Comparison of ENCODE assay signal across 8 cellular contexts in genomic region chr5:138754699-138755057, GRCh38. TPM values are rescaled to one million over a fixed set of nuclear protein-coding genes. Genes with fewer than 3 reads are reported as not detected.
DNase-seq lines count a peak whose midpoint lies in the region; ATAC-seq and TF ChIP-seq lines count a peak whose summit lies in the region.

No MANE protein-coding gene starts in this region.

- peak overlapping the region; percentile 92 for H3K9ac ChIP-seq in mammary epithelial cell (ENCODE audit: insufficient read depth, low read length)

- peak overlapping the region; percentile 74 for H3K4me2 ChIP-seq in mammary epithelial cell (ENCODE audit: insufficient read depth, low read depth, low read length)

- TF ChIP-seq CTCF in mammary epithelial cell (conservative IDR thresholded peaks at IDR 0.05 in 1 of 2, IDR thresholded peaks at IDR 0.05 in 1 of 2; ENCODE audit: extremely low read depth in 1 of 2, insufficient read depth in 1 of 2, low read depth in 1 of 2, low read length in 2 of 2) = no peak
- TF ChIP-seq CTCF in mesothelial cell of epicardium (IDR thresholded peaks at IDR 0.05; ENCODE audit: unreplicated experiment) = no peak

- CTCF ChIA-PET in mammary epithelial cell (lab: Charles Lee; ENCODE audit: low non-redundant PET) = no interaction called here

- peak overlapping the region; percentile 88 to 99 (median 94) for H3K4me3 ChIP-seq in mammary epithelial cell (replicated peaks in 1 of 3; ENCODE audit: insufficient read depth in 1 of 3, low read depth in 2 of 3, low read length in 3 of 3)
- peak overlapping the region; percentile 88 to 96 for H3K4me3 ChIP-seq in aorta (ENCODE audit: low read length in 2 of 2)

- no peaks in the 10 kb centered on the region for H3K27me3 ChIP-seq in mammary epithelial cell (ENCODE audit: insufficient read depth, low read length)
- no peaks in the 10 kb centered on the region for H3K27me3 ChIP-seq in aorta (ENCODE audit: control insufficient read depth in 1 of 2, insufficient read depth in 2 of 2, low read length in 1 of 2)

- H3K36me3 ChIP-seq in mammary epithelial cell (ENCODE audit: insufficient read depth, low read length) = no peaks in the 10 kb centered on the region
- H3K36me3 ChIP-seq in aorta (ENCODE audit: control insufficient read depth in 1 of 2, insufficient read depth in 2 of 2, low read length in 1 of 2) = no peaks in the 10 kb centered on the region

- H4K20me1 ChIP-seq in mammary epithelial cell (ENCODE audit: insufficient read depth, low read length) = peaks cover 5% of the 10 kb centered on the region

- BruUV-seq in mammary epithelial cell (replicated peaks; lab: Mats Ljungman, UMichigan) = no TSS peak

- H3K4me1 ChIP-seq in mammary epithelial cell (ENCODE audit: insufficient read depth, low read length) (peaks cover 11% of the 10 kb centered on the region), aorta (ENCODE audit: control insufficient read depth in 1 of 2, insufficient read depth in 2 of 2, low read length in 2 of 2) (peaks cover 3 to 8% of the 10 kb centered on the region in 2 donors)

- peaks cover 20% of the 10 kb centered on the region for H3K9me3 Mint-ChIP-seq in mesothelial cell of epicardium

- DNase-seq in stimulated activated CD4-positive, alpha-beta T cell treated with anti-CD3 and anti-CD28 coated beads, Interleukin-15, amount 100 ng/mL, for 24 hours = peak; percentile 3
- DNase-seq in stimulated activated CD4-positive, alpha-beta T cell treated with anti-CD3 and anti-CD28 coated beads, Interleukin-1b, Interleukin-23, amount 100 ng/mL, for 48 hours = no peak
- DNase-seq in mammary epithelial cell = peak; percentile 35
- DNase-seq in mesothelial cell of epicardium (ENCODE audit: low spot score in 2 of 2, unreplicated experiment in 2 of 2) = no peak
- no peak for DNase-seq in aorta
- DNase-seq in NCI-H446 (lab: John Stamatoyannopoulos, UW) = no peak
- no peak for DNase-seq in NCI-H345 (lab: John Stamatoyannopoulos, UW)

- H3K27ac Mint-ChIP-seq in mesothelial cell of epicardium = peak overlapping the region; percentile 98

- H3K27ac ChIP-seq in mammary epithelial cell (ENCODE audit: insufficient read depth, low read depth, low read length) (peak overlapping the region; percentile 94), aorta (ENCODE audit: low read depth in 1 of 2, low read length in 2 of 2) (peak overlapping the region in 1 of 2 donors; percentile 55)

- H3K27me3 Mint-ChIP-seq in mesothelial cell of epicardium (ENCODE audit: low read depth) = no peaks in the 10 kb centered on the region

- intact Hi-C loops in mammary epithelial cell (cut with micrococcal nuclease) = loop anchor here (5.0 kb wide), 3 partner anchors 112 to 508 kb away; partner anchors contain the start of gene HSPA9
- intact Hi-C loops in aorta (cut with DNase I) = loop anchor here in 1 of 2 donors (10.0 kb wide), 1 partner anchor 290 kb away; the partner anchor contains the start of gene EGR1

- ATAC-seq in aorta (ENCODE audit: low FRiP score) = no peak
- no peak for ATAC-seq in HG03175 (IDR thresholded peaks at IDR 0.05; ENCODE audit: unreplicated experiment)

- peaks cover 63% of the 10 kb centered on the region for H3K79me2 ChIP-seq in mammary epithelial cell (ENCODE audit: insufficient read depth, low read length)

- no peak overlapping the region for H2AFZ ChIP-seq in mammary epithelial cell (ENCODE audit: low read depth, low read length)

- H3K4me3 Mint-ChIP-seq in mesothelial cell of epicardium = peak overlapping the region; percentile 87

- dilution Hi-C loops in mammary epithelial cell (cut with HindIII; ENCODE audit: low sequenced_read_pairs) = no loop called here

- H3K36me3 Mint-ChIP-seq in mesothelial cell of epicardium = peaks cover 41% of the 10 kb centered on the region

- in situ Hi-C loops in mammary epithelial cell (cut with MboI; ENCODE audit: low sequenced_read_pairs in 2 of 2) = loop anchor here in 1 of 2 donors (25.0 kb wide), 1 partner anchor 167 kb away; the partner anchor contains the start of gene HSPA9

- WGBS in mammary epithelial cell (ENCODE audit: low coverage, missing lambda C conversion rate) = 5% methylated on average over 13 of the region's 14 CpGs
- 63 to 75% methylated on average over 14 of the region's 14 CpGs for WGBS in aorta, 2 donors

- H3K9me3 ChIP-seq in mammary epithelial cell (replicated peaks; ENCODE audit: insufficient read depth, low read length) = no peaks in the 10 kb centered on the region
- H3K9me3 ChIP-seq in aorta (ENCODE audit: control insufficient read depth, low read length) = no peaks in the 10 kb centered on the region

- peaks cover 25% of the 10 kb centered on the region for H3K4me1 Mint-ChIP-seq in mesothelial cell of epicardium

RNA-seq across cellular contexts. Expression of gene CTNNA1, which starts 1.5 kb away (rescaled TPM):
- 100 to 1,000 TPM; 348 to 366 TPM for total RNA-seq in mammary epithelial cell
- 126 TPM for polyA plus RNA-seq in mammary epithelial cell
- polyA minus RNA-seq in mammary epithelial cell = 710 TPM
- total RNA-seq in mesothelial cell of epicardium = 397 to 427 TPM (median 416 TPM) in 3 replicates
- 100 to 1,000 TPM; 425 to 446 TPM for total RNA-seq in aorta
- polyA plus RNA-seq in aorta = 100 to 1,000 TPM; 107 to 131 TPM

Comparison
In these comparisons a context has a peak if more than half of its experiments do, and no peak if none do; other contexts are left out.
1. DNase-seq: peak in stimulated activated CD4-positive, alpha-beta T cell treated with anti-CD3 and anti-CD28 coated beads, Interleukin-15, amount 100 ng/mL, for 24 hours (single experiment) and mammary epithelial cell (single experiment); none in stimulated activated CD4-positive, alpha-beta T cell treated with anti-CD3 and anti-CD28 coated beads, Interleukin-1b, Interleukin-23, amount 100 ng/mL, for 48 hours (single experiment), mesothelial cell of epicardium (0 of 2), aorta (0 of 2), NCI-H446 (0 of 2) and NCI-H345 (single experiment).